ENCODE assay signal across 32 cellular contexts in genomic region chr19:51882518-51882917, GRCh38.
"Had no signal": no experiment of that assay in that cellular context is flagged by ENCODE, and none has a peak within 500 bp of the region (broad histone marks: within the 10 kb centered on the region; RNA-seq: fewer than 3 reads in every experiment).

No MANE protein-coding gene starts in this region.

- H3K4me3 Mint-ChIP-seq: naive thymus-derived CD4-positive, alpha-beta T cell; natural killer cell; nephron; neural progenitor cell; stimulated activated memory B cell treated with anti-CD40 and anti-IgM and Interleukin-4, amounts not matched to agents 10 μg/mL and 1 μg/mL and 100 μg/mL, for 72 hours; stimulated activated naive CD8-positive, alpha-beta T cell treated with anti-CD3 and anti-CD28 coated beads, Interleukin-15, amount 100 ng/mL, for 72 hours; type B pancreatic cell had no signal

- H3K27me3 Mint-ChIP-seq: naive thymus-derived CD4-positive, alpha-beta T cell; progenitor cell of endocrine pancreas; stimulated activated memory B cell treated with anti-CD40 and anti-IgM and Interleukin-4, amounts not matched to agents 10 μg/mL and 1 μg/mL and 100 μg/mL, for 72 hours; stimulated activated naive CD8-positive, alpha-beta T cell treated with anti-CD3 and anti-CD28 coated beads, Interleukin-15, amount 100 ng/mL, for 72 hours; type B pancreatic cell had no signal

- H3K27ac ChIP-seq: neural progenitor cell, ovary, parathyroid adenoma, psoas muscle, right lobe of liver, sigmoid colon, spleen, suprapubic skin, testis, tibial artery, transverse colon, upper lobe of right lung, uterus had no signal

- H3K4me2 ChIP-seq: neural progenitor cell had no signal

- FAIRE-seq: small intestine had no signal

- H3K9ac ChIP-seq: neural progenitor cell, parathyroid adenoma had no signal

- H3K27me3 ChIP-seq: neural progenitor cell, ovary, right lobe of liver, sigmoid colon, spleen, suprapubic skin, testis, tibial artery, transverse colon, upper lobe of right lung, uterus had no signal

- H2AFZ ChIP-seq: neural progenitor cell, parathyroid adenoma had no signal

- H3K36me3 ChIP-seq: uterus had no signal

- H3K79me2 ChIP-seq: parathyroid adenoma had no signal

- DNase-seq: naive thymus-derived CD4-positive, alpha-beta T cell; natural killer cell; occipital lobe; ovary; posterior cingulate gyrus; psoas muscle; right cardiac atrium; right lobe of liver; sigmoid colon; small intestine; spleen; stimulated activated CD4-positive, alpha-beta T cell treated with anti-CD3 and anti-CD28 coated beads, Interleukin-12 subunit alpha, Interleukin-12 subunit beta, amount 100 ng/mL, for 4 hours; stimulated activated CD4-positive, alpha-beta T cell treated with anti-CD3 and anti-CD28 coated beads, Interleukin-1b, Interleukin-23, amount 100 ng/mL, for 48 hours; stimulated activated CD4-positive, alpha-beta T cell treated with anti-CD3 and anti-CD28 coated beads, Interleukin-4, amount 100 ng/mL, for 1 hour; stimulated activated CD4-positive, alpha-beta T cell treated with anti-CD3 and anti-CD28 coated beads, Interleukin-4, amount 100 ng/mL, for 4 hours; stimulated activated CD8-positive, alpha-beta memory T cell treated with anti-CD3 and anti-CD28 coated beads, Interleukin-4, amount 100 ng/mL, for 48 hours; stimulated activated naive CD4-positive, alpha-beta T cell; stimulated activated naive CD8-positive, alpha-beta T cell treated with anti-CD3 and anti-CD28 coated beads, Interleukin-15, amount 100 ng/mL, for 72 hours; stimulated activated naive CD8-positive, alpha-beta T cell treated with anti-CD3 and anti-CD28 coated beads, Interleukin-15, Interleukin-2, amounts not matched to agents 100 U/mL and 50 U/mL, for 24 hours; substantia nigra; testis; tibial artery; transverse colon; upper lobe of right lung; uterus had no signal

- ATAC-seq: naive thymus-derived CD4-positive, alpha-beta T cell; natural killer cell; psoas muscle; right cardiac atrium; right lobe of liver; stimulated activated memory B cell treated with anti-CD40 and anti-IgM and Interleukin-4, amounts not matched to agents 10 μg/mL and 1 μg/mL and 100 μg/mL, for 72 hours; stimulated activated naive CD8-positive, alpha-beta T cell treated with anti-CD3 and anti-CD28 coated beads, Interleukin-15, amount 100 ng/mL, for 72 hours; stimulated activated naive CD8-positive, alpha-beta T cell treated with anti-CD3 and anti-CD28 coated beads, Interleukin-15, Interleukin-2, amounts not matched to agents 100 U/mL and 50 U/mL, for 24 hours; upper lobe of right lung had no signal

- H3K9me3 Mint-ChIP-seq: type B pancreatic cell had no signal

- H3K27ac Mint-ChIP-seq: naive thymus-derived CD4-positive, alpha-beta T cell; natural killer cell; nephron; neural progenitor cell; progenitor cell of endocrine pancreas; stimulated activated memory B cell treated with anti-CD40 and anti-IgM and Interleukin-4, amounts not matched to agents 10 μg/mL and 1 μg/mL and 100 μg/mL, for 72 hours; stimulated activated naive CD8-positive, alpha-beta T cell treated with anti-CD3 and anti-CD28 coated beads, Interleukin-15, amount 100 ng/mL, for 72 hours; type B pancreatic cell had no signal

- H3K9me3 ChIP-seq: testis, uterus had no signal

- H3K4me1 ChIP-seq: parathyroid adenoma, right lobe of liver, testis, upper lobe of right lung, uterus had no signal

- H3K4me3 ChIP-seq: neural progenitor cell, ovary, psoas muscle, right lobe of liver, sigmoid colon, spleen, suprapubic skin, testis, tibial artery, transverse colon, upper lobe of right lung, uterus had no signal
